ENCODE assay signal across 28 cellular contexts in genomic region chr12:46795988-46796387, GRCh38. TPM values are rescaled to one million over a fixed set of nuclear protein-coding genes. Genes with fewer than 3 reads are reported as not detected.
"Had no signal": no experiment of that assay in that cellular context is flagged by ENCODE, and none has a peak within 500 bp of the region (broad histone marks: within the 10 kb centered on the region; RNA-seq: fewer than 3 reads in every experiment).

No MANE protein-coding gene starts in this region.

- H3K27me3 ChIP-seq: colonic mucosa, esophagus squamous epithelium, gastrocnemius medialis, heart right ventricle, left lung had no signal

- H3K36me3 ChIP-seq: colonic mucosa, esophagus squamous epithelium, gastrocnemius medialis, heart right ventricle, left lung, lower lobe of right lung had no signal

- H3K27ac Mint-ChIP-seq: dendritic cell treated with granulocyte-macrophage colony-stimulating factor and Interleukin-4, amounts not matched to agents 40 ng/mL and 50 ng/mL, for 4 days; effector memory CD8-positive, alpha-beta T cell; endodermal cell had no signal

- H3K4me1 Mint-ChIP-seq: endodermal cell had no signal

- H3K9me3 ChIP-seq: colonic mucosa, esophagus squamous epithelium, gastrocnemius medialis, left lung, lower lobe of right lung had no signal

- H3K9me3 Mint-ChIP-seq: dendritic cell treated with granulocyte-macrophage colony-stimulating factor and Interleukin-4, amounts not matched to agents 40 ng/mL and 50 ng/mL, for 4 days; effector memory CD8-positive, alpha-beta T cell; endodermal cell had no signal

- H3K4me3 Mint-ChIP-seq: dendritic cell treated with granulocyte-macrophage colony-stimulating factor and Interleukin-4, amounts not matched to agents 40 ng/mL and 50 ng/mL, for 4 days; effector memory CD8-positive, alpha-beta T cell; endodermal cell had no signal

- H3K4me3 ChIP-seq: colonic mucosa, esophagus squamous epithelium, gastrocnemius medialis, heart right ventricle, left lung, lower lobe of right lung had no signal

- H3K27me3 Mint-ChIP-seq: dendritic cell treated with granulocyte-macrophage colony-stimulating factor and Interleukin-4, amounts not matched to agents 40 ng/mL and 50 ng/mL, for 4 days had no signal

- H3K27ac ChIP-seq: colonic mucosa, epithelial cell of prostate, esophagus squamous epithelium, heart right ventricle, left lung, lower lobe of right lung had no signal

- DNase-seq: colonic mucosa; cortex of kidney; effector CD8-positive, alpha-beta T cell; effector memory CD8-positive, alpha-beta T cell; endodermal cell; erythroblast; esophagus squamous epithelium; foreskin fibroblast; foreskin melanocyte; gastrocnemius medialis; glutamatergic neuron; head of caudate nucleus; heart right ventricle; hippocampal formation; left cardiac atrium; left lung; left ventricle myocardium superior; lower lobe of right lung; mesenchymal stem cell; midbrain had no signal

- ATAC-seq: effector memory CD8-positive, alpha-beta T cell; esophagus mucosa; gastrocnemius medialis; heart right ventricle; left cardiac atrium; left lung; left ventricle myocardium superior; lower lobe of right lung had no signal

- FAIRE-seq: endometrium, islet of Langerhans had no signal

- H3K4me1 ChIP-seq: colonic mucosa, esophagus squamous epithelium, heart right ventricle, left lung, lower lobe of right lung had no signal

RNA-seq across cellular contexts. Expression of gene SLC38A4, which starts 29.8 kb away (rescaled TPM):
- total RNA-seq: glomerular endothelial cell, kidney epithelial cell, mononuclear cell had no signal
